In the genomic region with DNA sequence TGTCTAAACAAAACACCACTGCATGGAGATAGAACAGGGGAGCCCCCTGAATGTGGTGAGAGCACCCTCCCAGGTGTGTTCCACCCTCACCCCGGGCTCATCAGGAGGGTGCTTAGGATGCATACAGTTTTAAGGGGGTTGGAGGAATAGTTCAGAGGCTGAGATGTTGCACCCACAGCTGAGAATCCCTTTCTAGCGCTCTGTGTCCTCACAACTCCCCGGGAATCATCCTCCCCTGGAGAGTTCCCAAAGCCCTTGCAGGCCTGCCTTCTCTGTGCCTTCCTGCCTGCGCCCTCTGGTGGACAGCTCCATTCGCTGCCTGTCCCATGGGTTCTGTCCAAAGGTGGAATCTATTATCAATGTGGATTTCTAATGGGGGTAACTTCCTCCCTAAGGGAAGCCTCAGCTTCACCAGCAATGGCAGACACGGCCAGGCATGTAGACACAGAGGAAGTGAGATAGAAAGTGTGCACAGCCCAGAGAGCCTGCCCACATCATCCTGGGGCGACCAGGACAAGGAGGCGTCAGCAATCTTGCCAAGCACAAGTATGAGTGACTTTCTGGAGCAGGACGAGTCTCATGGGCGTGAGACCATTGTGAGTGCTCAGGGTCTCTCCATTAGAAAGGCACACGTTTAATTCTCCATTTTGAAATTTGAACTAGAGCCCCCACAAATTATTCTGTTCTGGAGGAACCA, we compare ENCODE assay signal across 1 cellular context.
TF ChIP-seq lines count a peak whose summit lies in the region.

No MANE protein-coding gene starts in this region.

TF ChIP-seq in SK-N-SH treated with all-trans-retinoic acid at 6 μM for 48 hours, 23 proteins besides CTCF, POLR2A, EP300 and RAD21 (continued from another document):
- TF ChIP-seq GLIS3 (CRISPR knock-in tag; IDR thresholded peaks at IDR 0.05): no peak
- TF ChIP-seq, protein P1, sequence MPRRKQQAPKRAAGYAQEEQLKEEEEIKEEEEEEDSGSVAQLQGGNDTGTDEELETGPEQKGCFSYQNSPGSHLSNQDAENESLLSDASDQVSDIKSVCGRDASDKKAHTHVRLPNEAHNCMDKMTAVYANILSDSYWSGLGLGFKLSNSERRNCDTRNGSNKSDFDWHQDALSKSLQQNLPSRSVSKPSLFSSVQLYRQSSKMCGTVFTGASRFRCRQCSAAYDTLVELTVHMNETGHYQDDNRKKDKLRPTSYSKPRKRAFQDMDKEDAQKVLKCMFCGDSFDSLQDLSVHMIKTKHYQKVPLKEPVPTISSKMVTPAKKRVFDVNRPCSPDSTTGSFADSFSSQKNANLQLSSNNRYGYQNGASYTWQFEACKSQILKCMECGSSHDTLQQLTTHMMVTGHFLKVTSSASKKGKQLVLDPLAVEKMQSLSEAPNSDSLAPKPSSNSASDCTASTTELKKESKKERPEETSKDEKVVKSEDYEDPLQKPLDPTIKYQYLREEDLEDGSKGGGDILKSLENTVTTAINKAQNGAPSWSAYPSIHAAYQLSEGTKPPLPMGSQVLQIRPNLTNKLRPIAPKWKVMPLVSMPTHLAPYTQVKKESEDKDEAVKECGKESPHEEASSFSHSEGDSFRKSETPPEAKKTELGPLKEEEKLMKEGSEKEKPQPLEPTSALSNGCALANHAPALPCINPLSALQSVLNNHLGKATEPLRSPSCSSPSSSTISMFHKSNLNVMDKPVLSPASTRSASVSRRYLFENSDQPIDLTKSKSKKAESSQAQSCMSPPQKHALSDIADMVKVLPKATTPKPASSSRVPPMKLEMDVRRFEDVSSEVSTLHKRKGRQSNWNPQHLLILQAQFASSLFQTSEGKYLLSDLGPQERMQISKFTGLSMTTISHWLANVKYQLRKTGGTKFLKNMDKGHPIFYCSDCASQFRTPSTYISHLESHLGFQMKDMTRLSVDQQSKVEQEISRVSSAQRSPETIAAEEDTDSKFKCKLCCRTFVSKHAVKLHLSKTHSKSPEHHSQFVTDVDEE (CRISPR knock-in tag; IDR thresholded peaks at IDR 0.05): no peak
